8 cellular contexts compared by ENCODE assay signal in genomic region chr4:3480528-3481112, GRCh38. TPM values are rescaled to one million over a fixed set of nuclear protein-coding genes. Genes with fewer than 3 reads are reported as not detected.
DNase-seq lines count a peak whose midpoint lies in the region; ATAC-seq and TF ChIP-seq lines count a peak whose summit lies in the region.

No MANE protein-coding gene starts in this region.

- peaks cover 66% of the 10 kb centered on the region for H3K27me3 Mint-ChIP-seq in stimulated activated naive CD8-positive, alpha-beta T cell treated with anti-CD3 and anti-CD28 coated beads, Interleukin-15, amount 100 ng/mL, for 72 hours

- TF ChIP-seq CTCF in PC-9 (conservative IDR thresholded peaks at IDR 0.05) (peak; percentile 97), fibroblast of pulmonary artery (IDR thresholded peaks at IDR 0.05; ENCODE audit: low read length, missing control alignments) (peak; percentile 98), neural cell (IDR thresholded peaks at IDR 0.05; ENCODE audit: poor library complexity, severe bottlenecking) (peak; percentile 94)

- H3K9me3 ChIP-seq in PC-9 (ENCODE audit: insufficient read depth, low read depth) (no peaks in the 10 kb centered on the region), neural cell (ENCODE audit: low read length) (no peaks in the 10 kb centered on the region)

- CTCF ChIA-PET in PC-9 (lab: Charles Lee) = interaction anchor here (0.7 to 1.3 kb wide), 4 partner anchors 19 to 135 kb away, joined by 3 to 11 read pairs (median 4); no protein-coding TSS in a partner anchor

- H2AFZ ChIP-seq in PC-9 (no peak overlapping the region), neural cell (ENCODE audit: low read depth, low read length) (no peak overlapping the region)

- no peaks in the 10 kb centered on the region for H3K9me2 ChIP-seq in PC-9 (ENCODE audit: insufficient read depth)
- H3K9me2 ChIP-seq in neural cell (ENCODE audit: insufficient read depth, low read length) = no peaks in the 10 kb centered on the region

- no peak overlapping the region for H3K4me3 ChIP-seq in PC-9
- H3K4me3 ChIP-seq in fibroblast of pulmonary artery (replicated peaks; ENCODE audit: low read depth, low read length) = no peak overlapping the region
- H3K4me3 ChIP-seq in neural cell (ENCODE audit: low read length) = no peak overlapping the region

- POLR2A ChIA-PET in PC-9 (lab: Charles Lee; ENCODE audit: unreplicated experiment) = interaction anchor here (0.7 kb wide), 1 partner anchor 809 kb away, joined by 3 read pairs; the partner anchor contains the start of gene LYAR

- ATAC-seq in stimulated activated naive CD8-positive, alpha-beta T cell treated with anti-CD3 and anti-CD28 coated beads, Interleukin-15, amount 100 ng/mL, for 72 hours = peak; percentile 70

- H3K4me2 ChIP-seq in PC-9 (no peak overlapping the region), neural cell (ENCODE audit: low read length) (no peak overlapping the region)

- no peaks in the 10 kb centered on the region for H4K20me1 ChIP-seq in PC-9 (ENCODE audit: insufficient read depth)
- no peaks in the 10 kb centered on the region for H4K20me1 ChIP-seq in neural cell (ENCODE audit: insufficient read depth)

- H3K79me2 ChIP-seq in PC-9 (ENCODE audit: low read depth) (no peaks in the 10 kb centered on the region), neural cell (replicated peaks; ENCODE audit: insufficient read depth, low read length) (no peaks in the 10 kb centered on the region)

- no peaks in the 10 kb centered on the region for H3K9me3 Mint-ChIP-seq in stimulated activated naive CD8-positive, alpha-beta T cell treated with anti-CD3 and anti-CD28 coated beads, Interleukin-15, amount 100 ng/mL, for 72 hours

- peaks cover 17% of the 10 kb centered on the region for H3K4me1 ChIP-seq in PC-9 (replicated peaks; ENCODE audit: insufficient read depth)

- H3K9ac ChIP-seq in neural cell (ENCODE audit: low read length) = no peak overlapping the region

- BruUV-seq in PC-9 (replicated peaks; lab: Mats Ljungman, UMichigan) = no TSS peak

- no peaks in the 10 kb centered on the region for H3K36me3 ChIP-seq in PC-9 (ENCODE audit: low read depth)
- H3K36me3 ChIP-seq in neural cell (ENCODE audit: insufficient read depth, low read length) = no peaks in the 10 kb centered on the region

- H3K27ac ChIP-seq in PC-9 (no peak overlapping the region), neural cell (ENCODE audit: low read length) (no peak overlapping the region)

- intact Hi-C loops in PC-9 (cut with micrococcal nuclease; ENCODE audit: unreplicated experiment) = loop anchor here (1.0 to 10.0 kb wide), 4 partner anchors 36 to 288 kb away; partner anchors contain the start of gene RGS12

- DNase-seq in DMS79 treated with DMSO at 0.1 percent for 48 hours (lab: John Stamatoyannopoulos, UW) (peak; percentile 40), DMS79 (lab: John Stamatoyannopoulos, UW) (no peak), HT-29 (ENCODE audit: low spot score) (peak; percentile 75), PC-9 (peak; percentile 52 to 85), activated T-helper 1 cell treated with Interleukin-2 at 50 U/mL for 16 hours (ENCODE audit: low read depth) (peak; percentile 47), fibroblast of pulmonary artery (ENCODE audit: low read depth) (peak; percentile 75)
- DNase-seq in stimulated activated naive CD8-positive, alpha-beta T cell treated with anti-CD3 and anti-CD28 coated beads, Interleukin-15, amount 100 ng/mL, for 72 hours = peak; percentile 79 to 82

- no peak overlapping the region for H3K4me3 Mint-ChIP-seq in stimulated activated naive CD8-positive, alpha-beta T cell treated with anti-CD3 and anti-CD28 coated beads, Interleukin-15, amount 100 ng/mL, for 72 hours

- peaks cover 16% of the 10 kb centered on the region for H3K4me1 Mint-ChIP-seq in stimulated activated naive CD8-positive, alpha-beta T cell treated with anti-CD3 and anti-CD28 coated beads, Interleukin-15, amount 100 ng/mL, for 72 hours

- no peaks in the 10 kb centered on the region for H3K27me3 ChIP-seq in PC-9 (ENCODE audit: insufficient read depth, low read depth)
- H3K27me3 ChIP-seq in neural cell (ENCODE audit: insufficient read depth, low read depth, low read length) = no peaks in the 10 kb centered on the region

- H3F3A ChIP-seq in PC-9 (ENCODE audit: insufficient read depth, low read depth) = peaks cover 14% of the 10 kb centered on the region; the same call in 1 of the 2 replicates
- H3F3A ChIP-seq in neural cell (ENCODE audit: insufficient read depth, low read length, poor library complexity, severe bottlenecking) = no peaks in the 10 kb centered on the region

- H3K27ac Mint-ChIP-seq in stimulated activated naive CD8-positive, alpha-beta T cell treated with anti-CD3 and anti-CD28 coated beads, Interleukin-15, amount 100 ng/mL, for 72 hours = no peak overlapping the region

- TF ChIP-seq RAD21 in neural cell (conservative IDR thresholded peaks at IDR 0.05) = peak; percentile 88

- no peak for TF ChIP-seq EP300 in neural cell (conservative IDR thresholded peaks at IDR 0.05; ENCODE audit: poor library complexity, severe bottlenecking)

TF ChIP-seq in neural cell, 6 proteins besides CTCF, POLR2A, EP300 and RAD21:
- no peak for TF ChIP-seq TAF1 (IDR thresholded peaks at IDR 0.05; ENCODE audit: low read depth)
- TF ChIP-seq SMC3 (conservative IDR thresholded peaks at IDR 0.05; ENCODE audit: poor library complexity) = peak; percentile 94

RNA-seq across cellular contexts. Expression of gene DOK7, which starts 17.5 kb away (rescaled TPM):
- total RNA-seq in HT-29 (2014; rRNA removed; shearing (Covaris generic)) = 16.1 and 17.6 TPM in 2 replicates
- 7.1 and 7.6 TPM in 2 replicates for total RNA-seq in PC-9 (2021)
- 0.66 TPM in 1 of 2 replicates, not detected in the other for polyA plus RNA-seq in neural cell
- polyA minus RNA-seq in neural cell = 1.2 TPM in 1 of 2 replicates, not detected in the other

RNA-seq across cellular contexts. Expression of gene HGFAC, which starts 38.9 kb away (rescaled TPM):
- 0.13 TPM in 1 of 2 replicates, not detected in the other for total RNA-seq in HT-29 (2014; rRNA removed; shearing (Covaris generic))
- 1.3 and 1.5 TPM in 2 replicates for total RNA-seq in PC-9 (2021)
- polyA plus RNA-seq in neural cell = 16.2 and 17.8 TPM in 2 replicates
- 2.9 and 4.4 TPM in 2 replicates for polyA minus RNA-seq in neural cell

RNA-seq across cellular contexts. Expression of gene LRPAP1, which starts 51.6 kb away (rescaled TPM):
- 156 and 190 TPM in 2 replicates for total RNA-seq in HT-29 (2014; rRNA removed; shearing (Covaris generic))
- 126 and 149 TPM in 2 replicates for total RNA-seq in PC-9 (2021)
- 91.1 and 123 TPM in 2 replicates for polyA plus RNA-seq in neural cell
- polyA minus RNA-seq in neural cell = 36.8 and 62.6 TPM in 2 replicates
